ENCODE assay signal across 1 cellular context in the genomic region with DNA sequence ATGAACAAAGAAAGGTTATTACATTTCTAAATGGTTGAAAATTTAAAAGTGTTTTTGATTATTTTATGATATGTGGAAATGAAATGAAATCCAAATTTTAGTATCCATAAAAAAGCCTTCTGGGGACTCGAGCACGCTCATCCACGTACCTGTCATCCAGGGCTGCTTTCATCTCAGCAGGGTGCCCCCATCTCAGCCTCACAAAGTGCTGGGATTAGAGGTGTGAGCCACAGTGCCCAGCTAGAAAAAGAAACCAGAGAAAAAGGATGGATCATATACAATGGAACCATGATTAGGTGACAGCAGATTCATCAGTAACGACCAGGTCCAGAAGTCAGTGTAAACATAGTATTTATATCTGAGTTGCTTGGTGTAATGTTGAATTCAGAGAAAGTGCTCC.
TF ChIP-seq lines count a peak whose summit lies in the region.

No MANE protein-coding gene starts in this region.

TF ChIP-seq in neural cell, 6 proteins besides CTCF, POLR2A, EP300 and RAD21:
- TF ChIP-seq POLR2AphosphoS5 (IDR thresholded peaks at IDR 0.05): peak; percentile 51
- no peak for TF ChIP-seq SMC3 (conservative IDR thresholded peaks at IDR 0.05; ENCODE audit: poor library complexity)
